Comparison of ENCODE assay signal across 1 cellular context in the genomic region with DNA sequence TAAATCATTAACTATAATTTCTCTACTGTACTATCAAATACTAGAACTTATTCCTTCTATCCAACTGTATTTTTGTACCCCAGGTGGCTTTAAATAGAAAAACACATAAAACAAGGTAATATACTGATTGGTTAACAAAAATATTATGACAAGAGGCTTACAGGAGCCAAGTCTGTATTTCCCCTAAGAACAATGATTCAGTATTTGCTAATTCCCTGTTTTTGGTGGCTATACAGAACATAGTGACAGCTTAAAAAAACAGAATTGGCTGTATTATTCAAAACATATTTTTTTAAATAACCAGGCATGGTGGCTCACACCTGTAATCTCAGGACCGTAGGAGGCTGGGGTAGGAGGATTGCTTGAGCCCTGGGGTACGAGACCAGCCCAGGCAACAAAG.
A peak's percentile ranks its signal among the peaks of the same experiment; 100 is the strongest.
TF ChIP-seq lines count a peak whose summit lies in the region.

No MANE protein-coding gene starts in this region.

TF ChIP-seq in HepG2, 621 proteins besides CTCF, POLR2A, EP300 and RAD21:
- TF ChIP-seq, protein P1, sequence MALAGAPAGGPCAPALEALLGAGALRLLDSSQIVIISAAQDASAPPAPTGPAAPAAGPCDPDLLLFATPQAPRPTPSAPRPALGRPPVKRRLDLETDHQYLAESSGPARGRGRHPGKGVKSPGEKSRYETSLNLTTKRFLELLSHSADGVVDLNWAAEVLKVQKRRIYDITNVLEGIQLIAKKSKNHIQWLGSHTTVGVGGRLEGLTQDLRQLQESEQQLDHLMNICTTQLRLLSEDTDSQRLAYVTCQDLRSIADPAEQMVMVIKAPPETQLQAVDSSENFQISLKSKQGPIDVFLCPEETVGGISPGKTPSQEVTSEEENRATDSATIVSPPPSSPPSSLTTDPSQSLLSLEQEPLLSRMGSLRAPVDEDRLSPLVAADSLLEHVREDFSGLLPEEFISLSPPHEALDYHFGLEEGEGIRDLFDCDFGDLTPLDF (CRISPR knock-in tag; IDR thresholded peaks at IDR 0.05), result 0 out of 2 replicates have a peak, but pooled peaks have one; percentile 20
- TF ChIP-seq, protein P2, sequence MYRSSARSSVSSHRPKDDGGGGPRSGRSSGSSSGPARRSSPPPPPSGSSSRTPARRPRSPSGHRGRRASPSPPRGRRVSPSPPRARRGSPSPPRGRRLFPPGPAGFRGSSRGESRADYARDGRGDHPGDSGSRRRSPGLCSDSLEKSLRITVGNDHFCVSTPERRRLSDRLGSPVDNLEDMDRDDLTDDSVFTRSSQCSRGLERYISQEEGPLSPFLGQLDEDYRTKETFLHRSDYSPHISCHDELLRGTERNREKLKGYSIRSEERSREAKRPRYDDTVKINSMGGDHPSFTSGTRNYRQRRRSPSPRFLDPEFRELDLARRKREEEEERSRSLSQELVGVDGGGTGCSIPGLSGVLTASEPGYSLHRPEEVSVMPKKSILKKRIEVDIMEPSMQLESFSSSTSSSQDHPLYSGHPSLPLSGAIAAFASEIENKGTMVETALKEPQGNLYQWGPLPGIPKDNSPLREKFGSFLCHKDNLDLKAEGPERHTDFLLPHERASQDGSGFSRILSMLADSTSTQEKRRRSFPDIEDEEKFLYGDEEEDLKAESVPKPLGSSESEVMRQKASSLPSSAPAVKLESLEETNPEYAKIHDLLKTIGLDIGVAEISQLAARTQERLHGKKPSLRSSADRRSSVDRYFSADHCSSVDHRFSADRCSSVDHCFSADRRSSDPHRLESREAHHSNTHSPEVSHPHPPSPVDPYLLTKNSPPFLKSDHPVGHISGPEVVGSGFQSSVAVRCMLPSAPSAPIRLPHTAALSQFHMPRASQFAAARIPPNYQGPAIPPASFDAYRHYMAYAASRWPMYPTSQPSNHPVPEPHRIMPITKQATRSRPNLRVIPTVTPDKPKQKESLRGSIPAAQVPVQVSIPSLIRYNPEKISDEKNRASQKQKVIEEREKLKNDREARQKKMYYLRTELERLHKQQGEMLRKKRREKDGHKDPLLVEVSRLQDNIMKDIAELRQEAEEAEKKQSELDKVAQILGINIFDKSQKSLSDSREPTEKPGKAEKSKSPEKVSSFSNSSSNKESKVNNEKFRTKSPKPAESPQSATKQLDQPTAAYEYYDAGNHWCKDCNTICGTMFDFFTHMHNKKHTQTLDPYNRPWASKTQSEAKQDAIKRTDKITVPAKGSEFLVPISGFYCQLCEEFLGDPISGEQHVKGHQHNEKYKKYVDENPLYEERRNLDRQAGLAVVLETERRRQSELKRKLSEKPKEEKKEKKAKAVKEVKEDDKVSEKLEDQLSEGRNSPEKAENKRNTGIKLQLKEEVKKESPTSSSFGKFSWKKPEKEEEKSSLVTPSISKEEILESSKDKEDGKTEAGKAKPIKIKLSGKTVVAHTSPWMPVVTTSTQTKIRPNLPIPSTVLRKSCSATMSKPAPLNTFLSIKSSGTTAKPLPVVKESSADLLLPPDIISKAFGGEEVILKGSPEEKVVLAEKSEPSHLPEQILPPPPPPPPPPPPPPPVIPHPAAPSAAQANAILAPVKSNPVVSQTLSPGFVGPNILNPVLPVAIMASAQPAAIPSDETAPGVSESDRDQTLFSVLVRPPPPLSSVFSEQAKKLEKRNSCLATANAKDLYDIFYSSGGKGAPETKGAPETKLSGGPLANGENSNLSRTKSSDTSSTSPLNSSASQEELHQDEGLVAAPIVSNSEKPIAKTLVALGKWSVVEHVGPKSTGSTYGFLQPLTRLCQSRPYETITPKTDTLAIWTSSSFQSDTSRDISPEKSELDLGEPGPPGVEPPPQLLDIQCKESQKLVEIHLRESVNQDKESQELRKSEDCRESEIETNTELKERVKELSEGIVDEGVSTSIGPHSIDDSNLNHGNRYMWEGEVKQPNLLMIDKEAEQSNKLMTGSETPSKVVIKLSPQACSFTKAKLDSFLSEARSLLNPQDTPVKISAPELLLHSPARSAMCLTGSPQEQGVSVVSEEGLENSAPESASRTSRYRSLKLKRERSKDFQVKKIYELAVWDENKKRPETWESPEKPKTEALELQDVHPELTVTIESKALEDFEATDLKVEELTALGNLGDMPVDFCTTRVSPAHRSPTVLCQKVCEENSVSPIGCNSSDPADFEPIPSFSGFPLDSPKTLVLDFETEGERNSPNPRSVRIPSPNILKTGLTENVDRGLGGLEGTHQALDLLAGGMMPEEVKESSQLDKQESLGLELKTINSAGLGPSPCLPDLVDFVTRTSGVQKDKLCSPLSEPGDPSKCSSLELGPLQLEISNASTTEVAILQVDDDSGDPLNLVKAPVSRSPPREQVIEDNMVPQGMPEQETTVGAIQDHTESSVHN (CRISPR knock-in tag; IDR thresholded peaks at IDR 0.05), result no peak
